In the genomic region with DNA sequence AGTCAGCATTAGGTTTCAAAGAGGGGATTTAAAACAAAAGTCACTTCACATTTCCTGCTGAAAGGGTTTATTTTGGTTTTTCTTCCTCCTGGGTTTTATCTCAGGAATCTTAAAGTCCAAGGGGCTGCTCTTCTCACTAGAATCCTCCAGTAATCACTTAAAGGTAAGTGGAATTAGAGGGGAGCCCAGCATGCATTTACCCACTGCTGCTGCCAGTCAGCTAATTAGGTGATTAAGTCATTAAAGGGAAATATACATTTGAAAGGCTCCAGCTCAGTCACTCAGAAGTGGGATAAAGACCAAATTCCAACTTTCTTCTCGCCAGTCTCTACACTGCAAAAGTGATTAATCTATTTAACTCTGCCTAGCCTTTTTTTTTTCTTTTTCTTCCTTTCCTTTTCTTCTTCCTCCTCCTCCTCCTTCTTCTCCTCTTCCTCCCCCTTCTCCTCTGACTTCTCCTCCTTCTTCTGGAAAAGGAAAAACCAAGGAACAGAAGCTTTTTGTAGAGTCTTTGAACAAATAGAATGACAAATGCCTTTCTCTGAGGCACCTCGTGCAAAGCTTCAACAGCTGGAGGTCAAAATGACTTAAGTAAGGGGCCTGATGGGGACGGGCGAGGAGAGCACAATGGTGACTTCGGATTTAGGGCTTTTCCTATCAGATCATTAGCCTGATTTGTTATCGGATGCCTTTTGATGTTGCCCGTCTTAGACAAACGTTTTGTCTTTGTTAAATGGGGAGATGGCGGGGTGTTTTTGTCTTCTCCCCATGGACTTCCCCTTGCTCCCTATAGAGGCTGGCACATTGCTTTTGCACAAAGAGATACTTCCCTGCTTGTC, we compare ENCODE assay signal across 15 cellular contexts.
"Had no signal": no experiment of that assay in that cellular context is flagged by ENCODE, and none has a peak within 500 bp of the region (broad histone marks: within the 10 kb centered on the region; RNA-seq: fewer than 3 reads in every experiment).

No MANE protein-coding gene starts in this region.

- H3K4me3 ChIP-seq: thoracic aorta had no signal

- FAIRE-seq: colon had no signal

- H3K27ac ChIP-seq: thoracic aorta had no signal

- DNase-seq: activated CD4-positive, alpha-beta T cell treated with anti-CD3 and anti-CD28 coated beads for 36 hours; activated CD8-positive, alpha-beta T cell treated with anti-CD3 and anti-CD28 coated beads for 36 hours; activated gamma-delta T cell; activated T-cell treated with anti-CD3 and anti-CD28 coated beads, Interleukin-2, amount 50 U/mL, for 72 hours; caudate nucleus; foreskin fibroblast; islet precursor cell; mammary epithelial cell; naive B cell; stimulated activated CD4-positive, alpha-beta T cell treated with anti-CD3 and anti-CD28 coated beads, Interleukin-12 subunit alpha, Interleukin-12 subunit beta, amount 100 ng/mL, for 4 hours; stimulated activated CD4-positive, alpha-beta T cell treated with anti-CD3 and anti-CD28 coated beads, Interleukin-2, amount 100 ng/mL, for 24 hours; T-cell; T-helper 9 cell had no signal

- H3K9me3 ChIP-seq: thoracic aorta had no signal

- H3K36me3 ChIP-seq: thoracic aorta had no signal
